Comparison of ENCODE assay signal across 9 cellular contexts in genomic region chrY:3002685-3003509, GRCh38.
DNase-seq lines count a peak whose midpoint lies in the region; ATAC-seq, FAIRE-seq and TF ChIP-seq lines count a peak whose summit lies in the region.
"Had no signal": no experiment of that assay in that cellular context is flagged by ENCODE, and none has a peak within 500 bp of the region (broad histone marks: within the 10 kb centered on the region; RNA-seq: fewer than 3 reads in every experiment).

No MANE protein-coding gene starts in this region.

- peak; percentile 49 for ATAC-seq in HG03066 (IDR thresholded peaks at IDR 0.05; ENCODE audit: low read depth, unreplicated experiment)
- ATAC-seq in activated T-helper 17 cell treated with anti-CD3 and anti-CD28 coated beads, Interleukin-2, amount 50 U/mL, for 72 hours (replicated peaks) = peak; percentile 38
- peak; percentile 74 for ATAC-seq in memory B cell (ENCODE audit: low read depth)
- ATAC-seq in aorta (ENCODE audit: low FRiP score) = no peak

- peak overlapping the region; percentile 97 for H3K4me2 ChIP-seq in DOHH2 (ENCODE audit: low read length)
- H3K4me2 ChIP-seq: SK-N-SH had no signal

- H3K27ac Mint-ChIP-seq in activated T-helper 17 cell treated with anti-CD3 and anti-CD28 coated beads, Interleukin-2, amount 50 U/mL, for 72 hours = peak overlapping the region; percentile 94
- peak overlapping the region; percentile 96 for H3K27ac Mint-ChIP-seq in memory B cell

- WGBS in aorta, 2 donors = 5% methylated on average over 15 of the region's 15 CpGs; no CpG with 5 or more reads in 1 of the 2 donors

- no peak for FAIRE-seq in GM12892 (lab: Jason Lieb, UNC)

- no peak for TF ChIP-seq CTCF in DOHH2 (IDR thresholded peaks at IDR 0.05; ENCODE audit: low read depth, low read length, poor library complexity, severe bottlenecking)

- no peaks in the 10 kb centered on the region for H3K79me2 ChIP-seq in DOHH2 (ENCODE audit: control insufficient read depth, low read length)

- no peaks in the 10 kb centered on the region for H3K9me3 Mint-ChIP-seq in activated T-helper 17 cell treated with anti-CD3 and anti-CD28 coated beads, Interleukin-2, amount 50 U/mL, for 72 hours
- H3K9me3 Mint-ChIP-seq in memory B cell = no peaks in the 10 kb centered on the region

- no peaks in the 10 kb centered on the region for H3K27me3 Mint-ChIP-seq in activated T-helper 17 cell treated with anti-CD3 and anti-CD28 coated beads, Interleukin-2, amount 50 U/mL, for 72 hours
- H3K27me3 Mint-ChIP-seq in memory B cell = no peaks in the 10 kb centered on the region

- peaks cover 25% of the 10 kb centered on the region for H3K4me1 Mint-ChIP-seq in activated T-helper 17 cell treated with anti-CD3 and anti-CD28 coated beads, Interleukin-2, amount 50 U/mL, for 72 hours
- peaks cover 26% of the 10 kb centered on the region for H3K4me1 Mint-ChIP-seq in memory B cell

- H3K4me3 ChIP-seq in DOHH2 (ENCODE audit: low read length) = peak overlapping the region; percentile 83
- peak overlapping the region in 1 of 2 donors; percentile 16 for H3K4me3 ChIP-seq in aorta (ENCODE audit: low read length in 2 of 2)

- TF ChIP-seq POLR2A in GM12892 (IDR thresholded peaks at IDR 0.05; ENCODE audit: low read depth, low read length) = no peak

- H3K9me2 ChIP-seq in DOHH2 (replicated peaks; ENCODE audit: control insufficient read depth, low read length) = no peaks in the 10 kb centered on the region
- H3K9me2 ChIP-seq: SK-N-SH had no signal

- H3K36me3 ChIP-seq in DOHH2 (ENCODE audit: control insufficient read depth, low read length) (no peaks in the 10 kb centered on the region), aorta (ENCODE audit: control insufficient read depth in 1 of 2, insufficient read depth in 2 of 2, low read length in 1 of 2) (no peaks in the 10 kb centered on the region)

- intact Hi-C loops in aorta (cut with DNase I) = no loop called here

- peak overlapping the region; percentile 38 for H3K27ac ChIP-seq in DOHH2 (ENCODE audit: low read depth, low read length)
- peak overlapping the region in 1 of 2 donors; percentile 75 for H3K27ac ChIP-seq in aorta (ENCODE audit: low read depth in 1 of 2, low read length in 2 of 2)

- no peaks in the 10 kb centered on the region for H3F3A ChIP-seq in DOHH2 (ENCODE audit: control insufficient read depth, insufficient read depth)

- H4K20me1 ChIP-seq in DOHH2 (ENCODE audit: control insufficient read depth, insufficient read depth, low read depth, low read length) = no peaks in the 10 kb centered on the region

- DNase-seq in memory B cell (ENCODE audit: low spot score in 2 of 2) (no peak), aorta (no peak), mesenteric fat pad (ENCODE audit: low spot score) (no peak), GM12892 (ENCODE audit: insufficient read length) (no peak)
- DNase-seq in stimulated activated CD8-positive, alpha-beta memory T cell treated with anti-CD3 and anti-CD28 coated beads, Interleukin-4, amount 100 ng/mL, for 48 hours = no peak
- DNase-seq: SK-N-SH had no signal

- H3K36me3 Mint-ChIP-seq in activated T-helper 17 cell treated with anti-CD3 and anti-CD28 coated beads, Interleukin-2, amount 50 U/mL, for 72 hours (ENCODE audit: low read depth) = no peaks in the 10 kb centered on the region
- H3K36me3 Mint-ChIP-seq in memory B cell = no peaks in the 10 kb centered on the region

- H3K4me1 ChIP-seq in DOHH2 (ENCODE audit: control insufficient read depth, low read length) = peaks cover 57% of the 10 kb centered on the region
- no peaks in the 10 kb centered on the region for H3K4me1 ChIP-seq in aorta (ENCODE audit: control insufficient read depth in 1 of 2, insufficient read depth in 2 of 2, low read length in 2 of 2)

- H3K27me3 ChIP-seq in DOHH2 (ENCODE audit: control insufficient read depth, low read length) = no peaks in the 10 kb centered on the region
- no peaks in the 10 kb centered on the region for H3K27me3 ChIP-seq in aorta (ENCODE audit: control insufficient read depth in 1 of 2, insufficient read depth in 2 of 2, low read length in 1 of 2)

- H3K9me3 ChIP-seq in DOHH2 (ENCODE audit: control insufficient read depth, insufficient read depth, low read length) (no peaks in the 10 kb centered on the region), aorta (ENCODE audit: control insufficient read depth, low read length) (no peaks in the 10 kb centered on the region)
- H3K9me3 ChIP-seq: SK-N-SH had no signal

- peak overlapping the region; percentile 97 for H3K4me3 Mint-ChIP-seq in activated T-helper 17 cell treated with anti-CD3 and anti-CD28 coated beads, Interleukin-2, amount 50 U/mL, for 72 hours
- H3K4me3 Mint-ChIP-seq in memory B cell = peak overlapping the region; percentile 95
